In genomic region chr3:195209836-195210551, GRCh38 we compare ENCODE assay signal across 9 cellular contexts.
DNase-seq lines count a peak whose midpoint lies in the region; ATAC-seq and TF ChIP-seq lines count a peak whose summit lies in the region.
"Had no signal": no experiment of that assay in that cellular context is flagged by ENCODE, and none has a peak within 500 bp of the region (broad histone marks: within the 10 kb centered on the region; RNA-seq: fewer than 3 reads in every experiment).

No MANE protein-coding gene starts in this region.

- H3K9me3 ChIP-seq in IMR-90 (ENCODE audit: control insufficient read depth, insufficient read depth, low read length) (no peaks in the 10 kb centered on the region; the same call in 1 of the 2 replicates), lung (ENCODE audit: control insufficient read depth in 2 of 2, insufficient read depth in 1 of 2, low read length in 1 of 2) (no peaks in the 10 kb centered on the region)

- peak overlapping the region; percentile 91 for H2BK20ac ChIP-seq in IMR-90 (ENCODE audit: low read depth, low read length)

- peak overlapping the region; percentile 98 for H4K5ac ChIP-seq in IMR-90 (ENCODE audit: low read depth, low read length)

- H2BK15ac ChIP-seq in IMR-90 (ENCODE audit: low read depth, low read length), result peak overlapping the region; percentile 84

- H3K9me1 ChIP-seq in IMR-90 (ENCODE audit: insufficient read depth, low read length), result peaks cover 17% of the 10 kb centered on the region

- H3K4me1 ChIP-seq in IMR-90 (ENCODE audit: control insufficient read depth, insufficient read depth, low read length) (peaks cover 30% of the 10 kb centered on the region), lung (ENCODE audit: control insufficient read depth in 2 of 2, insufficient read depth in 2 of 2, low read length in 2 of 2) (peaks cover 0 to 14% of the 10 kb centered on the region in 2 donors)

- no peak for TF ChIP-seq POLR2A in IMR-90 (IDR thresholded peaks at IDR 0.05; ENCODE audit: low read depth, low read length)

- peak overlapping the region; percentile 77 to 96 for H4K8ac ChIP-seq in IMR-90 (ENCODE audit: low read depth in 2 of 2, low read length in 2 of 2)

- POLR2A ChIA-PET in IMR-90 (lab: Charles Lee; ENCODE audit: unreplicated experiment), result interaction anchor here (0.5 kb wide), 1 partner anchor 810 kb away, joined by 11 read pairs; no protein-coding TSS in a partner anchor

- H3K9ac ChIP-seq in IMR-90 (ENCODE audit: low read depth, low read length), result peak overlapping the region; percentile 75

- DNase-seq in IMR-90 (peak; percentile 60), lung (ENCODE audit: low spot score) (peak; percentile 30), NCI-H748 treated with DMSO at 0.1 percent for 48 hours (lab: John Stamatoyannopoulos, UW) (no peak), NOMO-1 treated with dmso at 0.1 percent for 144 hours (lab: John Stamatoyannopoulos, UW; ENCODE audit: unreplicated experiment) (no peak), kidney tubule cell (ENCODE audit: low spot score) (no peak)
- DNase-seq in stimulated activated CD4-positive, alpha-beta T cell treated with anti-CD3 and anti-CD28 coated beads, Interleukin-4, amount 100 ng/mL, for 4 hours, result no peak
- DNase-seq: activated naive CD4-positive, alpha-beta T cell treated with anti-CD3 and anti-CD28 coated beads, Interleukin-2, amount 10 ng/mL, durations not matched to agents 7 days and 5 days had no signal

- TF ChIP-seq RAD21 in IMR-90 (IDR thresholded peaks at IDR 0.05; ENCODE audit: low read length), result no peak

- intact Hi-C loops in IMR-90 (cut with micrococcal nuclease), result no loop called here

- TF ChIP-seq CTCF in IMR-90 (conservative IDR thresholded peaks at IDR 0.05; ENCODE audit: low read depth, low read length) (no peak), lung (IDR thresholded peaks at IDR 0.05; ENCODE audit: control extremely low read depth, extremely low read depth) (no peak)

- H3K27ac ChIP-seq in IMR-90 (ENCODE audit: insufficient read depth, low read length) (peak overlapping the region; percentile 99), cingulate gyrus (ENCODE audit: low read depth, low read length) (peak overlapping the region; percentile 13), lung (ENCODE audit: low read depth in 1 of 2, low read length in 1 of 2) (peak overlapping the region; percentile 42 to 88), temporal lobe (ENCODE audit: low read depth, low read length) (peak overlapping the region; percentile 81)

- H3K27me3 ChIP-seq in IMR-90 (ENCODE audit: control insufficient read depth, insufficient read depth, low read length) (no peaks in the 10 kb centered on the region), lung (ENCODE audit: control insufficient read depth, insufficient read depth) (no peaks in the 10 kb centered on the region)

- H4K91ac ChIP-seq in IMR-90 (ENCODE audit: insufficient read depth, low read depth, low read length), result peak overlapping the region; percentile 96

- H3K4ac ChIP-seq in IMR-90 (ENCODE audit: low read depth, low read length), result peak overlapping the region; percentile 98

- H3K56ac ChIP-seq in IMR-90 (ENCODE audit: extremely low read depth, insufficient read depth, low read length), result peak overlapping the region; percentile 79

- H2AK5ac ChIP-seq in IMR-90 (ENCODE audit: low read depth, low read length), result peak overlapping the region; percentile 98

- ATAC-seq in IMR-90 (ENCODE audit: low read depth), result peak; percentile 62
- peak; percentile 13 for ATAC-seq in lung (ENCODE audit: insufficient read depth, low FRiP score)

- peak overlapping the region; percentile 89 for H2AFZ ChIP-seq in IMR-90 (replicated peaks; ENCODE audit: low read length, poor library complexity)

- dilution Hi-C loops in IMR-90 (cut with HindIII; ENCODE audit: low sequenced_read_pairs, unreplicated experiment), result no loop called here

- H2BK5ac ChIP-seq in IMR-90 (ENCODE audit: low read depth, low read length, poor library complexity, severe bottlenecking), result peak overlapping the region; percentile 97

- no peaks in the 10 kb centered on the region for H3K36me3 ChIP-seq in IMR-90 (ENCODE audit: control insufficient read depth, insufficient read depth, low read length)
- no peaks in the 10 kb centered on the region for H3K36me3 ChIP-seq in lung (ENCODE audit: control insufficient read depth in 2 of 2, insufficient read depth in 2 of 2, low read length in 2 of 2)

- H3K18ac ChIP-seq in IMR-90 (ENCODE audit: low read depth, low read length), result peak overlapping the region; percentile 98

- H3K4me3 ChIP-seq in IMR-90 (ENCODE audit: insufficient read depth, low read depth, low read length) (no peak overlapping the region), lung (no peak overlapping the region)

- no peaks in the 10 kb centered on the region for H4K20me1 ChIP-seq in IMR-90 (ENCODE audit: insufficient read depth, low read length)

- CTCF ChIA-PET in IMR-90 (lab: Yijun Ruan, JAX), result interaction anchor here (0.8 to 1.2 kb wide), 3 partner anchors 14 to 528 kb away, joined by 3 to 5 read pairs (median 3); no protein-coding TSS in a partner anchor

- no TSS peak for BruUV-seq in IMR-90 (replicated peaks; lab: Mats Ljungman, UMichigan)

- in situ Hi-C loops in IMR-90 (cut with MboI; ENCODE audit: low sequenced_read_pairs), result no loop called here

- peak overlapping the region; percentile 64 for H3K4me2 ChIP-seq in IMR-90 (ENCODE audit: low read depth, low read length)

- 12% methylated on average over 11 of the region's 20 CpGs; no CpG with 5 or more reads in 1 of the 2 experiments for WGBS in IMR-90 (ENCODE audit: extremely low coverage in 2 of 2, insufficient read length in 1 of 2), 2 experiments
- 56 to 73% methylated on average over 20 of the region's 20 CpGs for WGBS in lung, 2 donors

- peak overlapping the region; percentile 89 for H3K14ac ChIP-seq in IMR-90 (replicated peaks; ENCODE audit: low read depth, low read length)

- peak overlapping the region; percentile 94 for H2AK9ac ChIP-seq in IMR-90 (replicated peaks; ENCODE audit: low read depth, low read length, poor library complexity)

- peak overlapping the region; percentile 96 for H3K23ac ChIP-seq in IMR-90 (ENCODE audit: low read depth, low read length)

- peaks cover 36 to 52% of the 10 kb centered on the region in 2 experiments for H3K79me1 ChIP-seq in IMR-90 (ENCODE audit: low read depth in 1 of 2, low read length in 2 of 2)

- H2BK120ac ChIP-seq in IMR-90 (ENCODE audit: low read depth, low read length), result peak overlapping the region; percentile 97

TF ChIP-seq in IMR-90, 13 proteins besides CTCF, POLR2A, EP300 and RAD21:
- TF ChIP-seq MAFK (IDR thresholded peaks at IDR 0.05; ENCODE audit: low read depth, low read length) (no peak), BHLHE40 (IDR thresholded peaks at IDR 0.05; ENCODE audit: low read depth, low read length) (no peak), MAZ (IDR thresholded peaks at IDR 0.05; ENCODE audit: borderline replicate concordance, low read depth, low read length) (no peak), FOS (IDR thresholded peaks at IDR 0.05; ENCODE audit: low read depth, low read length) (no peak), SMC3 (IDR thresholded peaks at IDR 0.05; ENCODE audit: low read depth, low read length) (no peak), MXI1 (IDR thresholded peaks at IDR 0.05; ENCODE audit: borderline replicate concordance, low read depth, low read length) (no peak), ELK1 (IDR thresholded peaks at IDR 0.05; ENCODE audit: borderline replicate concordance, low read depth, low read length) (no peak), CEBPB (IDR thresholded peaks at IDR 0.05; ENCODE audit: low read depth, low read length) (no peak)
- TF ChIP-seq, protein P1, sequence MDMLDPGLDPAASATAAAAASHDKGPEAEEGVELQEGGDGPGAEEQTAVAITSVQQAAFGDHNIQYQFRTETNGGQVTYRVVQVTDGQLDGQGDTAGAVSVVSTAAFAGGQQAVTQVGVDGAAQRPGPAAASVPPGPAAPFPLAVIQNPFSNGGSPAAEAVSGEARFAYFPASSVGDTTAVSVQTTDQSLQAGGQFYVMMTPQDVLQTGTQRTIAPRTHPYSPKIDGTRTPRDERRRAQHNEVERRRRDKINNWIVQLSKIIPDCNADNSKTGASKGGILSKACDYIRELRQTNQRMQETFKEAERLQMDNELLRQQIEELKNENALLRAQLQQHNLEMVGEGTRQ (IDR thresholded peaks at IDR 0.05; ENCODE audit: low read depth, low read length), result no peak
TF ChIP-seq in IMR-90: peak in this region for 0.

Comparison
In these comparisons a context has a peak if more than half of its experiments do, and no peak if none do; other contexts are left out.
1. DNase-seq: peak in IMR-90 (single experiment) and lung (single experiment); none in stimulated activated CD4-positive, alpha-beta T cell treated with anti-CD3 and anti-CD28 coated beads, Interleukin-4, amount 100 ng/mL, for 4 hours (0 of 2), NCI-H748 treated with DMSO at 0.1 percent for 48 hours (single experiment), NOMO-1 treated with dmso at 0.1 percent for 144 hours (single experiment) and kidney tubule cell (single experiment).
2. H3K27ac ChIP-seq: peak in every context shown above with its lines; median percentile 99 in IMR-90; 81 in temporal lobe; 65 in lung; 13 in cingulate gyrus.